ENCODE assay signal across 21 cellular contexts in the genomic region with DNA sequence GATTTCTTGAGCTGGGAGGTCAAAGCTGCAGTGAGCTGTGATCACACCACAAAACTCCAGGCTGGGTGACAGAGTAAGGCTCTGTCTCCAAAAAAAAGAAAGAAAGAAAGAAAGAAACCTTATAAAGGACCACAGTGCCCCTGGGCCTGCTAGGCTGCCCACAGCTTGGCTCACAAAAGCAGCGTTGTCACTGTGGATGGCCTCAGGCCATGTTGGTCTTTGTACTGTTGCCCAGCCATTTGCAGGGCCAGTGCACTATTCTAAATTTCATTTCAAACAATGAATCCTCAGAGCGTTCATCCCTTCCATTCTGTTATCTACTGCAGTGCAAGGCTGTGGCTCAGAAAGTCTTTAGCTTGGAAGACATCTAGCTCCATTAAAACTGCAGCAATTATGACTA.
DNase-seq lines count a peak whose midpoint lies in the region; ATAC-seq and TF ChIP-seq lines count a peak whose summit lies in the region.
"Had no signal": no experiment of that assay in that cellular context is flagged by ENCODE, and none has a peak within 500 bp of the region (broad histone marks: within the 10 kb centered on the region; RNA-seq: fewer than 3 reads in every experiment).

No MANE protein-coding gene starts in this region.

- 88% methylated on average over 2 of the region's 2 CpGs for WGBS in esophagus muscularis mucosa

- no peak for ATAC-seq in upper lobe of right lung
- ATAC-seq in GM18498 (IDR thresholded peaks at IDR 0.05; ENCODE audit: unreplicated experiment), result no peak
- ATAC-seq: left lobe of liver, PC-3, Right ventricle myocardium inferior had no signal

- TF ChIP-seq EP300 in esophagus muscularis mucosa (IDR thresholded peaks at IDR 0.05), result no peak

- peak overlapping the region in 58 of 59 donors; percentile 1 to 95 (median 86) for H3K27ac ChIP-seq in dorsolateral prefrontal cortex
- H3K27ac ChIP-seq in upper lobe of right lung, result no peak overlapping the region
- no peak overlapping the region for H3K27ac ChIP-seq in esophagus muscularis mucosa (replicated peaks in 1 of 4)
- H3K27ac ChIP-seq: C4-2B, KMS-11 had no signal

- H3K9me3 ChIP-seq in upper lobe of right lung, result no peaks in the 10 kb centered on the region
- H3K9me3 ChIP-seq in esophagus muscularis mucosa, result peaks cover 0 to 12% (median 9%) of the 10 kb centered on the region in 4 donors

- H3K4me1 ChIP-seq in upper lobe of right lung (no peaks in the 10 kb centered on the region), esophagus muscularis mucosa (no peaks in the 10 kb centered on the region)

- TF ChIP-seq CTCF in dorsolateral prefrontal cortex (IDR thresholded peaks at IDR 0.05 in 54 of 56, conservative IDR thresholded peaks at IDR 0.05 in 2 of 56; ENCODE audit: low read depth in 1 of 56, partially characterized antibody in 56 of 56), result peak in 20 of 56 donors; percentile 5 to 57 (median 17)
- no peak for TF ChIP-seq CTCF in upper lobe of right lung (IDR thresholded peaks at IDR 0.05)
- no peak for TF ChIP-seq CTCF in esophagus muscularis mucosa (IDR thresholded peaks at IDR 0.05)

- DNase-seq in NCI-H69 (lab: John Stamatoyannopoulos, UW), result peak; percentile 30
- DNase-seq in dorsolateral prefrontal cortex, result peak; percentile 21 to 92 (median 80)
- DNase-seq in midbrain (lab: John Stamatoyannopoulos, UW), result peak; percentile 89
- DNase-seq in upper lobe of right lung, result peak; percentile 16
- DNase-seq in CD1c-positive myeloid dendritic cell (ENCODE audit: extremely low spot score), result no peak
- DNase-seq in esophagus muscularis mucosa (ENCODE audit: extremely low spot score), result no peak
- DNase-seq: activated CD4-positive, alpha-beta T cell treated with anti-CD3 and anti-CD28 coated beads for 1 hour; activated effector memory CD4-positive, alpha-beta T cell treated with anti-CD3 and anti-CD28 coated beads, Interleukin-2, amount 50 U/mL, for 16 hours; cerebellar nuclear complex; mesendoderm; NCI-H2171; NCI-H510A treated with DMSO at 0.1 percent for 48 hours; PC-3; stimulated activated CD4-positive, alpha-beta T cell treated with anti-CD3 and anti-CD28 coated beads, Interleukin-1b, Interleukin-23, amount 100 ng/mL, for 48 hours; stimulated activated CD8-positive, alpha-beta memory T cell treated with anti-CD3 and anti-CD28 coated beads, Interleukin-4, amount 100 ng/mL, for 48 hours had no signal

- peaks cover 3% of the 10 kb centered on the region for H3K36me3 ChIP-seq in upper lobe of right lung
- peaks cover 0 to 12% (median 3%) of the 10 kb centered on the region in 4 donors for H3K36me3 ChIP-seq in esophagus muscularis mucosa

- intact Hi-C loops in dorsolateral prefrontal cortex (cut with DNase I), result loop anchor here in 1 of 2 donors (2.0 to 10.0 kb wide), 3 partner anchors 103 to 211 kb away; partner anchors contain the start of gene SLC39A11
- intact Hi-C loops in upper lobe of right lung (cut with DNase I), result no loop called here
- intact Hi-C loops in esophagus muscularis mucosa (cut with DNase I), result no loop called here

- H3K4me3 ChIP-seq in dorsolateral prefrontal cortex (peak overlapping the region in 1 of 59 donors; percentile 17), upper lobe of right lung (no peak overlapping the region), esophagus muscularis mucosa (no peak overlapping the region)
- H3K4me3 ChIP-seq: smooth muscle cell had no signal

- H3K27me3 ChIP-seq in dorsolateral prefrontal cortex (no peaks in the 10 kb centered on the region), upper lobe of right lung (no peaks in the 10 kb centered on the region), esophagus muscularis mucosa (no peaks in the 10 kb centered on the region)

- no peak for TF ChIP-seq POLR2A in esophagus muscularis mucosa (IDR thresholded peaks at IDR 0.05; ENCODE audit: low read depth)

Comparison
In these comparisons a context has a peak if more than half of its experiments do, and no peak if none do; other contexts are left out.
1. DNase-seq: peak in NCI-H69 (single experiment), dorsolateral prefrontal cortex (10 of 10), midbrain (single experiment) and upper lobe of right lung (single experiment); none in CD1c-positive myeloid dendritic cell (single experiment) and esophagus muscularis mucosa (single experiment).
2. H3K27ac ChIP-seq: peak in dorsolateral prefrontal cortex (58 of 59); none in upper lobe of right lung (single experiment) and esophagus muscularis mucosa (0 of 4).